In the genomic region with DNA sequence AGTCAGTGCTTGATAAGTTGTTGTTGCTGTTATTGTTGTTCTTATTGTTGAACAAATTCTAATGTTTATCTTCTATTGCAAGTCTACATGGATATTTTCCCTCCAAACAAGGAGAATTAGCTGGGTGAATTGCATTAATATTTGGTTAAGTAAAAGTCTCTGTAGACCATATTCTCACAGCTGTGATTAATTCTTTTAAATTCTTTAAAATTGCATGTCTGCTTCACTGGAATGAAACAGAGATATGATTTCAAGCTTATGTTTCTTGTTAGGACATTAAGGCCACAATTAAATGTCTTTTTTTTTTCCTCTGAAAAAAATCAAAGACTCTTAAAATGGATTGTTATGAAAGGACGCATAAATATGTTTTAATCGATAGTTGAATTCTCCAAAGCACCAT, we compare ENCODE assay signal across 28 cellular contexts.
DNase-seq lines count a peak whose midpoint lies in the region; ATAC-seq, FAIRE-seq and TF ChIP-seq lines count a peak whose summit lies in the region.
"Had no signal": no experiment of that assay in that cellular context is flagged by ENCODE, and none has a peak within 500 bp of the region (broad histone marks: within the 10 kb centered on the region; RNA-seq: fewer than 3 reads in every experiment).

No MANE protein-coding gene starts in this region.

- DNase-seq in AG10803 (ENCODE audit: low read depth) (peak; percentile 68), GM23248 (peak; percentile 48), smooth muscle cell (lab: John Stamatoyannopoulos, UW; ENCODE audit: unreplicated experiment) (no peak), RWPE1 (ENCODE audit: low spot score) (no peak)
- DNase-seq: 8988T; AML-193; Caco-2; CD8-positive, alpha-beta T cell; H7; KBM-7; MV-4-11; NCI-H1105; NCI-H1436 treated with DMSO at 0.1 percent for 48 hours; NCI-H187 treated with DMSO at 0.1 percent for 48 hours; NCI-H2171 treated with DMSO at 0.1 percent for 48 hours; NCI-H345; NCI-H524; NCI-H774; RPMI8226; SHP77 had no signal

- no peak for ATAC-seq in GM19452 (IDR thresholded peaks at IDR 0.05; ENCODE audit: unreplicated experiment)
- ATAC-seq in HG02981 (IDR thresholded peaks at IDR 0.05; ENCODE audit: unreplicated experiment) = no peak
- ATAC-seq: CD8-positive, alpha-beta T cell had no signal

- H3K9me2 ChIP-seq in GM23248 (ENCODE audit: insufficient read depth) = no peaks in the 10 kb centered on the region

- H3K9me3 ChIP-seq in GM23248 (ENCODE audit: low read depth) (no peaks in the 10 kb centered on the region), smooth muscle cell (replicated peaks; ENCODE audit: low read depth) (no peaks in the 10 kb centered on the region)
- H3K9me3 ChIP-seq: Caco-2 had no signal

- 3 to 5% methylated on average over 2 of the region's 2 CpGs for WGBS in GM23248 (ENCODE audit: low coverage in 1 of 2, low lambda C conversion rate in 2 of 2, missing lambda C conversion rate in 2 of 2), 2 experiments
- WGBS in smooth muscle cell (ENCODE audit: low lambda C conversion rate) = 100% methylated on average over 2 of the region's 2 CpGs

- no peaks in the 10 kb centered on the region for H3K36me3 ChIP-seq in GM23248 (ENCODE audit: low read depth)
- H3K36me3 ChIP-seq in smooth muscle cell (ENCODE audit: low read depth) = no peaks in the 10 kb centered on the region

- in situ Hi-C loops in GM23248 (cut with MboI) = no loop called here

- peak; percentile 12 for FAIRE-seq in endometrium (lab: Jason Lieb, UNC)
- FAIRE-seq: G401.6, GM12892, GM19239, HTR-8/SVneo had no signal

- H2AFZ ChIP-seq in GM23248 (no peak overlapping the region), smooth muscle cell (ENCODE audit: low read depth) (no peak overlapping the region)

- CTCF ChIA-PET in RWPE1 (lab: Yijun Ruan, JAX) = no interaction called here

- no peaks in the 10 kb centered on the region for H4K20me1 ChIP-seq in GM23248 (ENCODE audit: insufficient read depth)
- H4K20me1 ChIP-seq in smooth muscle cell (ENCODE audit: low read depth) = no peaks in the 10 kb centered on the region

- peak overlapping the region; percentile 84 for H3K4me2 ChIP-seq in GM23248 (ENCODE audit: unreplicated experiment)
- peak overlapping the region; percentile 11 for H3K4me2 ChIP-seq in smooth muscle cell

- H3F3A ChIP-seq in GM23248 (ENCODE audit: insufficient read depth) (peaks cover 41% of the 10 kb centered on the region), smooth muscle cell (ENCODE audit: low read depth) (no peaks in the 10 kb centered on the region)

- H3K27ac ChIP-seq in GM23248 (peak overlapping the region; percentile 56), smooth muscle cell (ENCODE audit: low read depth) (no peak overlapping the region), RWPE1 (no peak overlapping the region)
- H3K27ac ChIP-seq: C4-2B had no signal

- POLR2A ChIA-PET in RWPE1 (lab: Yijun Ruan, JAX; ENCODE audit: low non-redundant PET) = no interaction called here

- H3K27me3 ChIP-seq in GM23248 (replicated peaks; ENCODE audit: insufficient read depth) = no peaks in the 10 kb centered on the region
- H3K27me3 ChIP-seq in smooth muscle cell (ENCODE audit: low read depth) = no peaks in the 10 kb centered on the region

- H3K4me1 ChIP-seq in GM23248 (ENCODE audit: insufficient read depth) (peaks cover 31% of the 10 kb centered on the region), smooth muscle cell (ENCODE audit: low read depth) (no peaks in the 10 kb centered on the region)
- H3K4me1 ChIP-seq: Caco-2 had no signal

- H3K9ac ChIP-seq in GM23248 = no peak overlapping the region
- H3K9ac ChIP-seq in smooth muscle cell (ENCODE audit: low read depth) = no peak overlapping the region

- H3K79me2 ChIP-seq in GM23248 (ENCODE audit: insufficient read depth) (no peaks in the 10 kb centered on the region), smooth muscle cell (ENCODE audit: low read depth) (no peaks in the 10 kb centered on the region)

- H3K4me3 ChIP-seq in AG10803 (ENCODE audit: low read length) = no peak overlapping the region
- peak overlapping the region; percentile 42 for H3K4me3 ChIP-seq in GM23248
- H3K4me3 ChIP-seq in smooth muscle cell = no peak overlapping the region

- no peak for TF ChIP-seq CTCF in AG10803 (conservative IDR thresholded peaks at IDR 0.05; ENCODE audit: low read length)
- TF ChIP-seq CTCF in smooth muscle cell (IDR thresholded peaks at IDR 0.05; ENCODE audit: borderline replicate concordance, insufficient read depth, poor library complexity, severe bottlenecking) = no peak
- no peak for TF ChIP-seq CTCF in RWPE1 (conservative IDR thresholded peaks at IDR 0.05; ENCODE audit: low read depth)

Comparison
In these comparisons a context has a peak if more than half of its experiments do, and no peak if none do; other contexts are left out.
1. DNase-seq: peak in AG10803 (single experiment) and GM23248 (single experiment); none in smooth muscle cell (single experiment) and RWPE1 (single experiment).